8 cellular contexts compared by ENCODE assay signal in the genomic region with DNA sequence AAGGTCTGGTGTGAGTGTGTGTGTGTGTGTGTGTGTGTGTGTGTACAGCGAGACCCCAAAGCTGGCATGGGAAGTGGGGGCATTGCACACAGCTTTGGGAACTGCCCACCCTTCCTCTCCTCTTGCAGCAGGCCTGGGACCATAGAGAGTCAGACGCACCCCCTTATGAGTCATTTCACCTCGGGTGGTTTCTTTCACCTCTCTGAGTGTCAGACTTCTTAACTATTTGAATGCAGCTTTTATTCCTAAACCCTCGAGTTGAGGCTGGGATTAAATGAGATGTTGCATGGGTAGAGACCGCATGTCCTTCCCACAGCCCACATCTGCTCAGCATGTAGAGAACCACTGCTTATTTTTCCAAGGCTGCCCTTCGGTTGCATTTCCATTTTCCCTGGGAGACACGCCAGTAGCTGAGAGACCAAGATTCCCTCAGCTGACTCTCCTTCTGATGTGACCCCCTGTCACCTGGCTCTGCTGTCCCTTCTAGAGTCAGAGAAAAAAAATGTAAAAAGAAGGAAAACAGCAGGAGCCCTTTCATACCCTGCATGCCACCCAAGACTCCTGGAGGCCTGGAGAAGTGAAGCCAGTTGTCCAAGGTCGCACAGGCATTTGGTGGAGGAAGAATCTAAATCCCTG.
DNase-seq lines count a peak whose midpoint lies in the region; ATAC-seq lines count a peak whose summit lies in the region.

No MANE protein-coding gene starts in this region.

- H3K27ac ChIP-seq in GM23248 (no peak overlapping the region), SJCRH30 (peak overlapping the region; percentile 30), mesendoderm (ENCODE audit: low read depth, low read length) (no peak overlapping the region)

- H3K4me3 Mint-ChIP-seq in activated CD4-positive, alpha-beta T cell treated with anti-CD3 and anti-CD28 coated beads, Interleukin-2, amount 10 ng/mL, durations not matched to agents 24 days and 14 days: no peak overlapping the region

- H3K9me3 ChIP-seq in GM23248 (ENCODE audit: low read depth) (no peaks in the 10 kb centered on the region), SJCRH30 (replicated peaks) (no peaks in the 10 kb centered on the region; the same call in 1 of the 2 replicates)

- in situ Hi-C loops in GM23248 (cut with MboI): no loop called here

- H3K4me1 ChIP-seq in GM23248 (ENCODE audit: insufficient read depth) (peaks cover 32% of the 10 kb centered on the region), SJCRH30 (peaks cover 40% of the 10 kb centered on the region), mesendoderm (ENCODE audit: control insufficient read depth, low read depth, low read length) (peaks cover 6% of the 10 kb centered on the region)

- H3K9ac ChIP-seq in GM23248: no peak overlapping the region
- H3K9ac ChIP-seq in mesendoderm (ENCODE audit: low read length): no peak overlapping the region

- DNase-seq in ELR (ENCODE audit: low read depth) (peak; percentile 76), GM23248 (peak; percentile 76), SJCRH30 (peak; percentile 44 to 67), mesendoderm (peak; percentile 58), DMS 273 (lab: John Stamatoyannopoulos, UW; ENCODE audit: unreplicated experiment) (no peak), NCI-H1417 (lab: John Stamatoyannopoulos, UW) (no peak)
- no peak for DNase-seq in activated CD4-positive, alpha-beta T cell treated with anti-CD3 and anti-CD28 coated beads, Interleukin-2, amount 10 ng/mL, durations not matched to agents 24 days and 14 days

- H4K5ac ChIP-seq in mesendoderm (ENCODE audit: low read length): no peak overlapping the region

- H3F3A ChIP-seq in GM23248 (ENCODE audit: insufficient read depth): no peaks in the 10 kb centered on the region

- H2BK15ac ChIP-seq in mesendoderm (replicated peaks; ENCODE audit: low read depth): no peak overlapping the region

- H3K18ac ChIP-seq in mesendoderm (ENCODE audit: low read length): no peak overlapping the region

- H3K4ac ChIP-seq in mesendoderm (ENCODE audit: low read depth, low read length): no peak overlapping the region

- no peaks in the 10 kb centered on the region for H3K9me3 Mint-ChIP-seq in activated CD4-positive, alpha-beta T cell treated with anti-CD3 and anti-CD28 coated beads, Interleukin-2, amount 10 ng/mL, durations not matched to agents 24 days and 14 days

- WGBS in GM23248 (ENCODE audit: low coverage in 1 of 2, low lambda C conversion rate in 2 of 2, missing lambda C conversion rate in 2 of 2), 2 experiments: 36 to 42% methylated on average over 8 of the region's 8 CpGs
- WGBS in mesendoderm (ENCODE audit: extremely low coverage, insufficient coverage, low lambda C conversion rate): no CpG with 5 or more reads among the region's 8 CpGs

- no peak for ATAC-seq in GM21515 (IDR thresholded peaks at IDR 0.05; ENCODE audit: unreplicated experiment)

- no peaks in the 10 kb centered on the region for H3K79me2 ChIP-seq in GM23248 (ENCODE audit: insufficient read depth)
- H3K79me2 ChIP-seq in mesendoderm (ENCODE audit: control insufficient read depth, insufficient read depth, low read length): no peaks in the 10 kb centered on the region

- H2AFZ ChIP-seq in GM23248: peak overlapping the region; percentile 60; the same call in 1 of the 2 replicates

- H3K27me3 ChIP-seq in GM23248 (replicated peaks; ENCODE audit: insufficient read depth) (no peaks in the 10 kb centered on the region), SJCRH30 (no peaks in the 10 kb centered on the region), mesendoderm (ENCODE audit: insufficient read depth, low read length, poor library complexity) (no peaks in the 10 kb centered on the region)

- H3K23ac ChIP-seq in mesendoderm (ENCODE audit: low read length): no peak overlapping the region

- H4K8ac ChIP-seq in mesendoderm (ENCODE audit: low read depth, low read length): no peak overlapping the region

- no peak overlapping the region for H3K27ac Mint-ChIP-seq in activated CD4-positive, alpha-beta T cell treated with anti-CD3 and anti-CD28 coated beads, Interleukin-2, amount 10 ng/mL, durations not matched to agents 24 days and 14 days

- no peak overlapping the region for H2AK5ac ChIP-seq in mesendoderm (ENCODE audit: low read length)

- no peaks in the 10 kb centered on the region for H3K36me3 Mint-ChIP-seq in activated CD4-positive, alpha-beta T cell treated with anti-CD3 and anti-CD28 coated beads, Interleukin-2, amount 10 ng/mL, durations not matched to agents 24 days and 14 days (ENCODE audit: low read depth)

- no peak overlapping the region for H2BK5ac ChIP-seq in mesendoderm (ENCODE audit: low read length)

- H4K20me1 ChIP-seq in GM23248 (ENCODE audit: insufficient read depth): no peaks in the 10 kb centered on the region

- H3K9me2 ChIP-seq in GM23248 (ENCODE audit: insufficient read depth): no peaks in the 10 kb centered on the region

- H2BK120ac ChIP-seq in mesendoderm (ENCODE audit: low read depth, low read length): no peak overlapping the region

- H3K36me3 ChIP-seq in GM23248 (ENCODE audit: low read depth) (no peaks in the 10 kb centered on the region), SJCRH30 (no peaks in the 10 kb centered on the region), mesendoderm (ENCODE audit: control insufficient read depth, insufficient read depth, low read length) (no peaks in the 10 kb centered on the region)

- H3K4me2 ChIP-seq in GM23248 (ENCODE audit: unreplicated experiment) (peak overlapping the region; percentile 34), mesendoderm (ENCODE audit: low read length) (no peak overlapping the region)

- peak overlapping the region; percentile 22 for H3K56ac ChIP-seq in mesendoderm (ENCODE audit: low read length)

- no peaks in the 10 kb centered on the region for H3K79me1 ChIP-seq in mesendoderm (ENCODE audit: low read length)

- no peak overlapping the region for H3K4me3 ChIP-seq in GM23248
- H3K4me3 ChIP-seq in SJCRH30: peak overlapping the region; percentile 37
- no peak overlapping the region for H3K4me3 ChIP-seq in mesendoderm (ENCODE audit: low read length)

- intact Hi-C loops in activated CD4-positive, alpha-beta T cell treated with anti-CD3 and anti-CD28 coated beads, Interleukin-2, amount 10 ng/mL, durations not matched to agents 24 days and 14 days (cut with micrococcal nuclease): loop anchor here (10.0 kb wide), 1 partner anchor 54 kb away; no protein-coding TSS in a partner anchor

- peaks cover 18% of the 10 kb centered on the region for H3K4me1 Mint-ChIP-seq in activated CD4-positive, alpha-beta T cell treated with anti-CD3 and anti-CD28 coated beads, Interleukin-2, amount 10 ng/mL, durations not matched to agents 24 days and 14 days

- H3K27me3 Mint-ChIP-seq in activated CD4-positive, alpha-beta T cell treated with anti-CD3 and anti-CD28 coated beads, Interleukin-2, amount 10 ng/mL, durations not matched to agents 24 days and 14 days: peaks cover 26% of the 10 kb centered on the region

Comparison
In these comparisons a context has a peak if more than half of its experiments do, and no peak if none do; other contexts are left out.
1. DNase-seq: peak in ELR (single experiment), GM23248 (single experiment), SJCRH30 (2 of 2) and mesendoderm (single experiment); none in DMS 273 (single experiment), NCI-H1417 (0 of 3) and activated CD4-positive, alpha-beta T cell treated with anti-CD3 and anti-CD28 coated beads, Interleukin-2, amount 10 ng/mL, durations not matched to agents 24 days and 14 days (single experiment).